ENCODE assay signal across 13 cellular contexts in the genomic region with DNA sequence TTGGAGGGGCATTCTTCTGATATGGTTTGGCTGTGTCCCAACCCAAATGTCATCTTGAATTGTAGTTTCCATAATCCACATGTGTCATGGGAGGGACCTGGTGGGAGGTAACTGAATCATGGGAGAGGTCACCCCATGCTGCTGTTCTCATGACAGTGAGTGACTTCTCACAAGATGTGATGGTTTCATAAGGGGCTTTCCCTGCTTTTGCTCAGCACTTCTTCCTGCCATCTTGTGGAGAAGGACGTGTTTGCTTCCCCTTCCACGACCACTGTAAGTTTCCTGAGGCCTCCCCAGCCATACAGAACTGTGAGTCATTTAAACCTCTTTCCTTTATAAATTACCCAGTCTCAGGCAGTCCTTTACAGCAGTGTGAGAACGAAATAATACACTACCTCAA.
DNase-seq lines count a peak whose midpoint lies in the region; ATAC-seq and TF ChIP-seq lines count a peak whose summit lies in the region.
"Had no signal": no experiment of that assay in that cellular context is flagged by ENCODE, and none has a peak within 500 bp of the region (broad histone marks: within the 10 kb centered on the region; RNA-seq: fewer than 3 reads in every experiment).

No MANE protein-coding gene starts in this region.

- DNase-seq in activated CD4-positive, alpha-beta T cell treated with anti-CD3 and anti-CD28 coated beads for 36 hours, result peak; percentile 57
- no peak for DNase-seq in activated CD4-positive, alpha-beta T cell treated with anti-CD3 and anti-CD28 coated beads, Interleukin-2, amount 50 U/mL, for 4 hours
- peak; percentile 70 for DNase-seq in HT1080 (ENCODE audit: low read depth)
- no peak for DNase-seq in smooth muscle cell (lab: John Stamatoyannopoulos, UW; ENCODE audit: unreplicated experiment)
- DNase-seq in NCI-H510A (lab: John Stamatoyannopoulos, UW), result no peak
- DNase-seq in H9, result no peak
- DNase-seq in PC-9, result no peak
- DNase-seq: HCEC 1CT, KG1, NCI-H146, T-cell had no signal

- H3K18ac ChIP-seq in H9 (ENCODE audit: insufficient read length, low read depth, low read length), result no peak overlapping the region

- WGBS in smooth muscle cell (ENCODE audit: low lambda C conversion rate), result 37% methylated on average over 3 of the region's 3 CpGs
- no CpG with 5 or more reads among the region's 3 CpGs for WGBS in H9 (ENCODE audit: extremely low coverage, insufficient read length, low lambda C conversion rate)

- CTCF ChIA-PET in activated CD4-positive, alpha-beta T cell treated with anti-CD3 and anti-CD28 coated beads for 36 hours (lab: Charles Lee), result interaction anchor here (0.6 kb wide), 1 partner anchor 807 kb away, joined by 3 read pairs; no protein-coding TSS in a partner anchor
- CTCF ChIA-PET in PC-9 (lab: Charles Lee), result no interaction called here

- H3K4me1 Mint-ChIP-seq in activated CD4-positive, alpha-beta T cell treated with anti-CD3 and anti-CD28 coated beads for 36 hours, result peaks cover 34% of the 10 kb centered on the region
- H3K4me1 Mint-ChIP-seq in activated T-helper 17 cell treated with anti-CD3 and anti-CD28 coated beads, Interleukin-2, amount 50 U/mL, for 72 hours, result peaks cover 38% of the 10 kb centered on the region
- H3K4me1 Mint-ChIP-seq in H9, result no peaks in the 10 kb centered on the region
- H3K4me1 Mint-ChIP-seq: nephron had no signal

- no peak overlapping the region for H2AFZ ChIP-seq in smooth muscle cell (ENCODE audit: low read depth)
- no peak overlapping the region for H2AFZ ChIP-seq in H9 (ENCODE audit: low read length)
- no peak overlapping the region for H2AFZ ChIP-seq in PC-9

- POLR2A ChIA-PET in activated CD4-positive, alpha-beta T cell treated with anti-CD3 and anti-CD28 coated beads for 36 hours (lab: Charles Lee), result no interaction called here
- POLR2A ChIA-PET in PC-9 (lab: Charles Lee; ENCODE audit: unreplicated experiment), result no interaction called here

- no peak overlapping the region for H3K14ac ChIP-seq in H9 (ENCODE audit: insufficient read depth, low read length)

- H3K36me3 Mint-ChIP-seq in activated CD4-positive, alpha-beta T cell treated with anti-CD3 and anti-CD28 coated beads for 36 hours (ENCODE audit: low read depth), result peaks cover 3% of the 10 kb centered on the region
- H3K36me3 Mint-ChIP-seq in activated T-helper 17 cell treated with anti-CD3 and anti-CD28 coated beads, Interleukin-2, amount 50 U/mL, for 72 hours (ENCODE audit: low read depth), result no peaks in the 10 kb centered on the region
- H3K36me3 Mint-ChIP-seq in H9 (ENCODE audit: insufficient read depth in 1 of 3, low read depth in 3 of 3), result peaks cover 2 to 5% (median 4%) of the 10 kb centered on the region in 3 experiments; a peak in 6 of 7 replicates
- H3K36me3 Mint-ChIP-seq: T-cell had no signal

- H2BK15ac ChIP-seq in H9 (ENCODE audit: low read depth, low read length), result no peak overlapping the region

- H3K56ac ChIP-seq in H9 (ENCODE audit: insufficient read length, low read depth, low read length), result no peak overlapping the region

- no peaks in the 10 kb centered on the region for H3K4me1 ChIP-seq in smooth muscle cell (ENCODE audit: low read depth)
- no peaks in the 10 kb centered on the region for H3K4me1 ChIP-seq in H9 (ENCODE audit: insufficient read depth, low read length)
- no peaks in the 10 kb centered on the region; the same call in 1 of the 2 replicates for H3K4me1 ChIP-seq in PC-9 (replicated peaks; ENCODE audit: insufficient read depth)

- intact Hi-C loops in activated CD4-positive, alpha-beta T cell treated with anti-CD3 and anti-CD28 coated beads for 36 hours (cut with DNase I, micrococcal nuclease), result loop anchor here in 1 of 2 experiments (2.0 to 5.0 kb wide), 2 partner anchors 59 to 228 kb away; no protein-coding TSS in a partner anchor
- intact Hi-C loops in PC-9 (cut with micrococcal nuclease; ENCODE audit: unreplicated experiment), result no loop called here

- no peaks in the 10 kb centered on the region for H4K20me1 ChIP-seq in smooth muscle cell (ENCODE audit: low read depth)
- H4K20me1 ChIP-seq in H9 (ENCODE audit: control insufficient read depth, insufficient read depth, insufficient read length), result no peaks in the 10 kb centered on the region
- H4K20me1 ChIP-seq in PC-9 (ENCODE audit: insufficient read depth), result no peaks in the 10 kb centered on the region

- TF ChIP-seq CTCF in smooth muscle cell (IDR thresholded peaks at IDR 0.05; ENCODE audit: borderline replicate concordance, insufficient read depth, poor library complexity, severe bottlenecking), result no peak
- TF ChIP-seq CTCF in H9 (conservative IDR thresholded peaks at IDR 0.05), result no peak
- no peak for TF ChIP-seq CTCF in PC-9 (conservative IDR thresholded peaks at IDR 0.05)

- no peak overlapping the region for H2BK5ac ChIP-seq in H9 (ENCODE audit: insufficient read length, low read length)

- no peak overlapping the region for H4K8ac ChIP-seq in H9 (replicated peaks; ENCODE audit: insufficient read length, low read depth, low read length)

- H3K79me1 ChIP-seq in H9 (ENCODE audit: insufficient read depth, low read depth, low read length, poor library complexity, severe bottlenecking), result no peaks in the 10 kb centered on the region

- H3K9me3 Mint-ChIP-seq in activated CD4-positive, alpha-beta T cell treated with anti-CD3 and anti-CD28 coated beads for 36 hours (ENCODE audit: low read depth), result peaks cover 5% of the 10 kb centered on the region
- peaks cover 4% of the 10 kb centered on the region for H3K9me3 Mint-ChIP-seq in activated T-helper 17 cell treated with anti-CD3 and anti-CD28 coated beads, Interleukin-2, amount 50 U/mL, for 72 hours
- peaks cover 4 to 9% of the 10 kb centered on the region in 2 experiments; a peak in 3 of 5 replicates for H3K9me3 Mint-ChIP-seq in H9
- H3K9me3 Mint-ChIP-seq: nephron, T-cell had no signal

- H3K79me2 ChIP-seq in smooth muscle cell (ENCODE audit: low read depth) (no peaks in the 10 kb centered on the region), H9 (ENCODE audit: insufficient read depth, low read length) (no peaks in the 10 kb centered on the region), PC-9 (ENCODE audit: low read depth) (no peaks in the 10 kb centered on the region)

- peak overlapping the region; percentile 85 for H3K27ac Mint-ChIP-seq in activated CD4-positive, alpha-beta T cell treated with anti-CD3 and anti-CD28 coated beads for 36 hours
- H3K27ac Mint-ChIP-seq in activated T-helper 17 cell treated with anti-CD3 and anti-CD28 coated beads, Interleukin-2, amount 50 U/mL, for 72 hours, result peak overlapping the region; percentile 93
- H3K27ac Mint-ChIP-seq in H9, result no peak overlapping the region
- H3K27ac Mint-ChIP-seq: nephron had no signal

- no peak overlapping the region for H2BK12ac ChIP-seq in H9 (ENCODE audit: insufficient read length, low read depth, low read length)

- no peak overlapping the region for H3K4me3 Mint-ChIP-seq in activated CD4-positive, alpha-beta T cell treated with anti-CD3 and anti-CD28 coated beads for 36 hours
- H3K4me3 Mint-ChIP-seq in activated T-helper 17 cell treated with anti-CD3 and anti-CD28 coated beads, Interleukin-2, amount 50 U/mL, for 72 hours, result peak overlapping the region; percentile 60
- H3K4me3 Mint-ChIP-seq in H9, result no peak overlapping the region
- H3K4me3 Mint-ChIP-seq: nephron, T-cell had no signal

- no peaks in the 10 kb centered on the region for H3K9me3 ChIP-seq in smooth muscle cell (replicated peaks; ENCODE audit: low read depth)
- H3K9me3 ChIP-seq in H9 (ENCODE audit: control insufficient read depth, low read depth, low read length), result no peaks in the 10 kb centered on the region
- H3K9me3 ChIP-seq in PC-9 (ENCODE audit: insufficient read depth, low read depth), result no peaks in the 10 kb centered on the region

- no peak overlapping the region for H3K23ac ChIP-seq in H9 (ENCODE audit: insufficient read length, low read depth, low read length)

- no peaks in the 10 kb centered on the region for H3K9me2 ChIP-seq in PC-9 (ENCODE audit: insufficient read depth)

- H3K4ac ChIP-seq in H9 (ENCODE audit: low read depth, low read length), result no peak overlapping the region

- BruUV-seq in PC-9 (replicated peaks; lab: Mats Ljungman, UMichigan), result no TSS peak

- no peak overlapping the region for H3K4me3 ChIP-seq in smooth muscle cell
- no peak overlapping the region for H3K4me3 ChIP-seq in PC-9

- H2BK120ac ChIP-seq in H9 (ENCODE audit: low read depth, low read length, poor library complexity, severe bottlenecking), result no peak overlapping the region

- peak; percentile 67 for ATAC-seq in activated CD4-positive, alpha-beta T cell treated with anti-CD3 and anti-CD28 coated beads for 36 hours
- ATAC-seq in activated T-helper 17 cell treated with anti-CD3 and anti-CD28 coated beads, Interleukin-2, amount 50 U/mL, for 72 hours (replicated peaks), result peak; percentile 77

- H3K23me2 ChIP-seq in H9 (ENCODE audit: insufficient read length, low read depth, low read length, poor library complexity, severe bottlenecking), result no peaks in the 10 kb centered on the region

- no peak overlapping the region for H4K5ac ChIP-seq in H9 (ENCODE audit: insufficient read length, low read depth, low read length)

- H3K9ac ChIP-seq in smooth muscle cell (ENCODE audit: low read depth) (no peak overlapping the region), H9 (ENCODE audit: extremely low read depth, insufficient read length, low read length) (no peak overlapping the region)

- H3F3A ChIP-seq in smooth muscle cell (ENCODE audit: low read depth), result no peaks in the 10 kb centered on the region
- no peaks in the 10 kb centered on the region for H3F3A ChIP-seq in PC-9 (ENCODE audit: insufficient read depth, low read depth)

- no peak overlapping the region for H3T11ph ChIP-seq in H9 (ENCODE audit: low read length)

- H3K27me3 ChIP-seq in smooth muscle cell (ENCODE audit: low read depth), result no peaks in the 10 kb centered on the region
- no peaks in the 10 kb centered on the region for H3K27me3 ChIP-seq in H9 (ENCODE audit: insufficient read depth, low read length)
- H3K27me3 ChIP-seq in PC-9 (ENCODE audit: insufficient read depth, low read depth), result no peaks in the 10 kb centered on the region

- H3K4me2 ChIP-seq in smooth muscle cell (peak overlapping the region; percentile 52), H9 (ENCODE audit: insufficient read depth, insufficient read length, low read length) (no peak overlapping the region), PC-9 (no peak overlapping the region)

- no peaks in the 10 kb centered on the region for H3K27me3 Mint-ChIP-seq in activated CD4-positive, alpha-beta T cell treated with anti-CD3 and anti-CD28 coated beads for 36 hours
- no peaks in the 10 kb centered on the region for H3K27me3 Mint-ChIP-seq in activated T-helper 17 cell treated with anti-CD3 and anti-CD28 coated beads, Interleukin-2, amount 50 U/mL, for 72 hours
- H3K27me3 Mint-ChIP-seq in H9 (ENCODE audit: low read depth), result peaks cover 1% of the 10 kb centered on the region; the same call in 1 of the 2 replicates

- H3K27ac ChIP-seq in smooth muscle cell (ENCODE audit: low read depth) (peak overlapping the region; percentile 43), H9 (ENCODE audit: insufficient read length, low read depth, low read length) (no peak overlapping the region), PC-9 (no peak overlapping the region)

- no peaks in the 10 kb centered on the region for H3K36me3 ChIP-seq in smooth muscle cell (ENCODE audit: low read depth)
- H3K36me3 ChIP-seq in PC-9 (ENCODE audit: low read depth), result no peaks in the 10 kb centered on the region

- no peak overlapping the region for H2AK5ac ChIP-seq in H9 (ENCODE audit: insufficient read length, low read length)

- H4K91ac ChIP-seq in H9 (ENCODE audit: insufficient read length, low read depth, low read length), result no peak overlapping the region

- H2BK20ac ChIP-seq in H9 (ENCODE audit: low read depth, low read length, poor library complexity, severe bottlenecking), result no peak overlapping the region

Comparison
In these comparisons a context has a peak if more than half of its experiments do, and no peak if none do; other contexts are left out.
1. DNase-seq: peak in activated CD4-positive, alpha-beta T cell treated with anti-CD3 and anti-CD28 coated beads for 36 hours (single experiment) and HT1080 (single experiment); none in activated CD4-positive, alpha-beta T cell treated with anti-CD3 and anti-CD28 coated beads, Interleukin-2, amount 50 U/mL, for 4 hours (0 of 2), smooth muscle cell (single experiment), NCI-H510A (single experiment), H9 (single experiment) and PC-9 (0 of 2).
2. H3K27ac Mint-ChIP-seq: peak in activated CD4-positive, alpha-beta T cell treated with anti-CD3 and anti-CD28 coated beads for 36 hours (single experiment) and activated T-helper 17 cell treated with anti-CD3 and anti-CD28 coated beads, Interleukin-2, amount 50 U/mL, for 72 hours (single experiment); none in H9 (0 of 3).